In genomic region chr1:229378586-229379442, GRCh38 we compare ENCODE assay signal across 22 cellular contexts. TPM values are rescaled to one million over a fixed set of nuclear protein-coding genes. Genes with fewer than 3 reads are reported as not detected.
DNase-seq lines count a peak whose midpoint lies in the region; ATAC-seq, FAIRE-seq and TF ChIP-seq lines count a peak whose summit lies in the region.
"Had no signal": no experiment of that assay in that cellular context is flagged by ENCODE, and none has a peak within 500 bp of the region (broad histone marks: within the 10 kb centered on the region; RNA-seq: fewer than 3 reads in every experiment).

No MANE protein-coding gene starts in this region.

- H3K4me1 ChIP-seq in HUES64 (ENCODE audit: insufficient read depth, low read length): peaks cover 30% of the 10 kb centered on the region
- peaks cover 15% of the 10 kb centered on the region for H3K4me1 ChIP-seq in endodermal cell (ENCODE audit: control insufficient read depth, insufficient read depth, low read length)
- H3K4me1 ChIP-seq: breast epithelium, right atrium auricular region, thyroid gland had no signal

- ATAC-seq in activated CD4-positive, alpha-beta T cell treated with anti-CD3 and anti-CD28 coated beads for 36 hours: peak; percentile 60
- ATAC-seq in GM19328 (IDR thresholded peaks at IDR 0.05; ENCODE audit: unreplicated experiment): no peak
- ATAC-seq: T-helper 17 cell had no signal

- H3K27me3 ChIP-seq in HUES64 (ENCODE audit: insufficient read depth, low read length): peaks cover 11% of the 10 kb centered on the region; the same call in 1 of the 2 replicates
- H3K27me3 ChIP-seq in endodermal cell (ENCODE audit: control insufficient read depth, insufficient read depth, low read length, poor library complexity, severe bottlenecking): peaks cover 5% of the 10 kb centered on the region
- H3K27me3 ChIP-seq: breast epithelium, right atrium auricular region, thyroid gland had no signal

- H3K4me1 Mint-ChIP-seq in activated CD4-positive, alpha-beta T cell treated with anti-CD3 and anti-CD28 coated beads for 36 hours: no peaks in the 10 kb centered on the region
- peaks cover 30% of the 10 kb centered on the region for H3K4me1 Mint-ChIP-seq in endodermal cell
- H3K4me1 Mint-ChIP-seq in mesothelial cell of epicardium: no peaks in the 10 kb centered on the region
- H3K4me1 Mint-ChIP-seq: T-helper 17 cell had no signal

- POLR2A ChIA-PET in activated CD4-positive, alpha-beta T cell treated with anti-CD3 and anti-CD28 coated beads for 36 hours (lab: Charles Lee): interaction anchor here (0.6 kb wide), 1 partner anchor 214 kb away, joined by 3 read pairs; no protein-coding TSS in a partner anchor

- H3K4me3 Mint-ChIP-seq in activated CD4-positive, alpha-beta T cell treated with anti-CD3 and anti-CD28 coated beads for 36 hours: no peak overlapping the region
- H3K4me3 Mint-ChIP-seq in endodermal cell (no peak overlapping the region), mesothelial cell of epicardium (no peak overlapping the region)
- H3K4me3 Mint-ChIP-seq: activated naive CD8-positive, alpha-beta T cell; nephron progenitor cell; T-helper 17 cell had no signal

- no peaks in the 10 kb centered on the region for H3K27me3 Mint-ChIP-seq in activated CD4-positive, alpha-beta T cell treated with anti-CD3 and anti-CD28 coated beads for 36 hours
- H3K27me3 Mint-ChIP-seq in endodermal cell (ENCODE audit: insufficient read depth): peaks cover 10% of the 10 kb centered on the region
- peaks cover 33% of the 10 kb centered on the region for H3K27me3 Mint-ChIP-seq in mesothelial cell of epicardium (ENCODE audit: low read depth)

- H3K27ac ChIP-seq in HUES64 (ENCODE audit: low read depth, low read length): no peak overlapping the region
- H3K27ac ChIP-seq in endodermal cell (ENCODE audit: low read depth, low read length): no peak overlapping the region
- H3K27ac ChIP-seq: breast epithelium, right atrium auricular region, thyroid gland had no signal

- no peaks in the 10 kb centered on the region for H3K36me3 Mint-ChIP-seq in activated CD4-positive, alpha-beta T cell treated with anti-CD3 and anti-CD28 coated beads for 36 hours (ENCODE audit: low read depth)
- H3K36me3 Mint-ChIP-seq in endodermal cell (ENCODE audit: low read depth) (no peaks in the 10 kb centered on the region), mesothelial cell of epicardium (no peaks in the 10 kb centered on the region)
- H3K36me3 Mint-ChIP-seq: activated naive CD8-positive, alpha-beta T cell had no signal

- H3K9me3 ChIP-seq in HUES64 (ENCODE audit: insufficient read depth, low read depth, low read length): no peaks in the 10 kb centered on the region
- H3K9me3 ChIP-seq in endodermal cell (ENCODE audit: control insufficient read depth, low read length): no peaks in the 10 kb centered on the region
- H3K9me3 ChIP-seq: breast epithelium, right atrium auricular region, thyroid gland had no signal

- H3K4me3 ChIP-seq in HUES64 (ENCODE audit: low read length) (peak overlapping the region; percentile 20; the same call in 1 of the 2 replicates), endodermal cell (ENCODE audit: low read length) (no peak overlapping the region)
- H3K4me3 ChIP-seq: breast epithelium, lung, right atrium auricular region, thyroid gland had no signal

- intact Hi-C loops in activated CD4-positive, alpha-beta T cell treated with anti-CD3 and anti-CD28 coated beads for 36 hours (cut with DNase I, micrococcal nuclease): no loop called here

- TF ChIP-seq CTCF in endodermal cell (conservative IDR thresholded peaks at IDR 0.05) (peak; percentile 40), mesothelial cell of epicardium (IDR thresholded peaks at IDR 0.05; ENCODE audit: unreplicated experiment) (no peak)

- in situ Hi-C loops in KBM-7 (cut with MboI; ENCODE audit: low pct_unique_long_range_greater_than_20kb, low sequenced_read_pairs): no loop called here

- WGBS in HUES64: 31% methylated on average over 7 of the region's 7 CpGs
- WGBS in endodermal cell (ENCODE audit: insufficient coverage in 1 of 2, insufficient read length in 1 of 2), 2 experiments: 50 to 64% methylated on average over 5 to 7 of the region's 7 CpGs

- CTCF ChIA-PET in activated CD4-positive, alpha-beta T cell treated with anti-CD3 and anti-CD28 coated beads for 36 hours (lab: Charles Lee): interaction anchor here (0.8 kb wide), 1 partner anchor 151 kb away, joined by 3 read pairs; no protein-coding TSS in a partner anchor

- no peak overlapping the region for H3K9ac ChIP-seq in HUES64 (ENCODE audit: low read depth, low read length)
- no peak overlapping the region for H3K9ac ChIP-seq in endodermal cell (ENCODE audit: extremely low read depth, low read length, poor library complexity, severe bottlenecking)

- H3K36me3 ChIP-seq in HUES64 (ENCODE audit: insufficient read depth, low read length) (no peaks in the 10 kb centered on the region), endodermal cell (ENCODE audit: control insufficient read depth, insufficient read depth, low read length) (no peaks in the 10 kb centered on the region)
- H3K36me3 ChIP-seq: breast epithelium, right atrium auricular region, thyroid gland had no signal

- no peak for DNase-seq in activated CD4-positive, alpha-beta T cell treated with anti-CD3 and anti-CD28 coated beads for 36 hours
- no peak for DNase-seq in activated CD4-positive, alpha-beta T cell treated with anti-CD3 and anti-CD28 coated beads, Interleukin-2, amount 50 U/mL, for 1 hour
- DNase-seq in endodermal cell: no peak
- no peak for DNase-seq in mesothelial cell of epicardium (ENCODE audit: low spot score in 2 of 2, unreplicated experiment in 2 of 2)
- DNase-seq in KBM-7: no peak
- no peak for DNase-seq in RCC 7860 (ENCODE audit: low spot score)
- DNase-seq: activated T-cell treated with anti-CD3 and anti-CD28 coated beads for 4 hours; effector CD4-positive, alpha-beta T cell; NCI-H187; NCI-H526 treated with DMSO at 0.1 percent for 48 hours; nephron progenitor cell; stimulated activated CD4-positive, alpha-beta T cell treated with anti-CD3 and anti-CD28 coated beads, Interleukin-1b, Interleukin-23, amount 100 ng/mL, for 48 hours; T-helper 17 cell; thyroid gland had no signal

- H3K27ac Mint-ChIP-seq in activated CD4-positive, alpha-beta T cell treated with anti-CD3 and anti-CD28 coated beads for 36 hours: no peak overlapping the region
- H3K27ac Mint-ChIP-seq in endodermal cell (no peak overlapping the region), mesothelial cell of epicardium (no peak overlapping the region)
- H3K27ac Mint-ChIP-seq: activated naive CD8-positive, alpha-beta T cell; nephron progenitor cell had no signal

- no peak for FAIRE-seq in RCC 7860 (lab: Jason Lieb, UNC)
- FAIRE-seq: H54 had no signal

- H3K9me3 Mint-ChIP-seq in activated CD4-positive, alpha-beta T cell treated with anti-CD3 and anti-CD28 coated beads for 36 hours (ENCODE audit: low read depth): no peaks in the 10 kb centered on the region
- H3K9me3 Mint-ChIP-seq in endodermal cell: no peaks in the 10 kb centered on the region
- H3K9me3 Mint-ChIP-seq in mesothelial cell of epicardium: no peaks in the 10 kb centered on the region
- H3K9me3 Mint-ChIP-seq: nephron progenitor cell had no signal

RNA-seq across cellular contexts. Expression of gene CCSAP, which starts 36.0 kb away (rescaled TPM):
- 1 to 10 TPM; 7.9 to 8.4 TPM for total RNA-seq in activated CD4-positive, alpha-beta T cell treated with anti-CD3 and anti-CD28 coated beads for 36 hours
- 4.9 TPM for polyA plus RNA-seq in HUES64 (2013, experiment 1 of 2)
- polyA plus RNA-seq in HUES64 (2013, experiment 2 of 2): 5.8 TPM
- 10 to 100 TPM in 1 of 2 donors, 1 to 10 TPM in 1; 9.3 to 10.9 TPM for total RNA-seq in endodermal cell
- polyA plus RNA-seq in endodermal cell (2013, experiment 1 of 2): 11.1 TPM
- polyA plus RNA-seq in endodermal cell (2013, experiment 2 of 2): 11.2 TPM
- 7.6 to 8.6 TPM (median 8.3 TPM) in 3 replicates for total RNA-seq in mesothelial cell of epicardium

RNA-seq across cellular contexts. Expression of gene ACTA1, which starts 55.1 kb away (rescaled TPM):
- not detected for total RNA-seq in activated CD4-positive, alpha-beta T cell treated with anti-CD3 and anti-CD28 coated beads for 36 hours
- polyA plus RNA-seq in HUES64 (2013, experiment 1 of 2): 12.2 TPM
- 8.6 TPM for polyA plus RNA-seq in HUES64 (2013, experiment 2 of 2)
- total RNA-seq in endodermal cell: 10 to 100 TPM in 1 of 2 donors, 1 to 10 TPM in 1; 8.2 to 17.3 TPM
- 19.8 TPM for polyA plus RNA-seq in endodermal cell (2013, experiment 1 of 2)
- 19.5 TPM for polyA plus RNA-seq in endodermal cell (2013, experiment 2 of 2)
- 3.6 to 4.1 TPM (median 3.9 TPM) in 3 replicates for total RNA-seq in mesothelial cell of epicardium
- total RNA-seq: fibroblast of villous mesenchyme, T-helper 17 cell had no signal
